In the genomic region with DNA sequence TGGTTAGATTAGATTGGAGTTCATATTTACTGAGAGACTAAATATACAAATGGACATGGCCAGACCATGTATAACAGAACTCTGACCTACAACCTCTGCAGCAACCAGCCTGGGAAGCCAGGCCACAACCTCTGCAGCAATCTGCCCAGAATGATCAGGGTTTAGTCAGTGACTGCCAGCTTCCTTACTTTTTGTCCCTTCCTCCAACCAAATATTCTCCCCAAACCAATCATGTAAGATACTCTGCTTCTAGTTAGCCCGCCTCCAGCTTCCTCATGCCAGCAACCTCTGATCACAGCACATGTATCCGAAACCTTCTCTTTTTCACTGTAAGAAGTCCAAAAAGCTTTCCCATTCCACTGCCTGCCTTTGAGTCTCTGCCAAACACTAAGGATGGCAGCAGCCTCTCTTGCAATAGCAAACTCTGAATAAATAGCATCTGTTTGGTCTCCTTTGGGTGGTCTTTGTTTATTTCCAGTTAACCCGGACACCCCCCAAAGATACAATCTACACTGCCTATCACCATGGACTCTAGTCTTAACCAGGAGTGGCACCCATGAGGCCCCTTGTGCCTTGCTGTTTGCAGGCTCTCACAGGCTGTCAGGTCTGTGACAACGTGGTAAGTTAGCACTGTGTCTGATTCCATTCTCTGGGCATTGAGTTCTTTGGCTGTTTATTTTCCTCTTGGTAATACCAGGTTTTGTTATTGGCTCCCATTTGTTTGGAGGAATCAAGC, we compare ENCODE assay signal across 33 cellular contexts.
DNase-seq lines count a peak whose midpoint lies in the region; ATAC-seq, FAIRE-seq and TF ChIP-seq lines count a peak whose summit lies in the region.
"Had no signal": no experiment of that assay in that cellular context is flagged by ENCODE, and none has a peak within 500 bp of the region (broad histone marks: within the 10 kb centered on the region; RNA-seq: fewer than 3 reads in every experiment).

No MANE protein-coding gene starts in this region.

- no peak overlapping the region for H2AFZ ChIP-seq in HepG2 (ENCODE audit: low read length)

- in situ Hi-C loops in HepG2 (cut with HindIII; ENCODE audit: extremely low pct_ligation_motif_present, low pct_unique_long_range_greater_than_20kb) = no loop called here

- no peak overlapping the region for H3K4me2 ChIP-seq in HepG2 (ENCODE audit: low read depth, low read length)
- H3K4me2 ChIP-seq: A549 had no signal

- TF ChIP-seq POLR2A in HepG2 (IDR thresholded peaks at IDR 0.05; ENCODE audit: insufficient read depth in 1 of 2, low read depth in 2 of 2, low read length in 2 of 2) = no peak

- no peaks in the 10 kb centered on the region for H3K79me2 ChIP-seq in HepG2 (ENCODE audit: insufficient read depth, low read length)

- H3K4me1 ChIP-seq in liver (ENCODE audit: control insufficient read depth in 4 of 4, insufficient read depth in 4 of 4, low read length in 3 of 4) (peaks cover 3 to 38% (median 23%) of the 10 kb centered on the region in 4 donors), HepG2 (ENCODE audit: insufficient read depth, low read length) (no peaks in the 10 kb centered on the region)
- H3K4me1 ChIP-seq: A549, breast epithelium, HAP-1, pancreas, vagina had no signal

- TF ChIP-seq EP300 in HepG2 (IDR thresholded peaks at IDR 0.05; ENCODE audit: low read depth in 2 of 2, low read length in 2 of 2) (no peak), HepG2 (CRISPR knock-in tag; IDR thresholded peaks at IDR 0.05; ENCODE audit: borderline replicate concordance) (no peak)

- DNase-seq in HepG2 (ENCODE audit: low spot score) (no peak), hippocampal formation (lab: John Stamatoyannopoulos, UW) (peak; percentile 5 to 18), pons (ENCODE audit: low spot score) (peak; percentile 39), DMS153 treated with DMSO at 0.1 percent for 48 hours (lab: John Stamatoyannopoulos, UW; ENCODE audit: unreplicated experiment) (no peak)
- no peak for DNase-seq in effector CD4-positive, alpha-beta T cell
- DNase-seq: activated CD4-positive, alpha-beta T cell treated with anti-CD3 and anti-CD28 coated beads, Interleukin-2, amount 50 U/mL, for 1 hour; activated T-cell treated with anti-CD3 and anti-CD28 coated beads, Interleukin-2, amount 50 U/mL, for 4 hours; CD8-positive, alpha-beta T cell; cortex of kidney; islet precursor cell; mucosa of descending colon; NCI-H1092 treated with DMSO at 0.1 percent for 48 hours; NCI-H187; NCI-H2171; NCI-H524 treated with DMSO at 0.1 percent for 48 hours; pancreas; SHP77; stimulated activated CD4-positive, alpha-beta T cell treated with anti-CD3 and anti-CD28 coated beads, Interleukin-4, amount 100 ng/mL, for 4 hours; stimulated activated naive B cell treated with anti-CD40 and anti-IgM and Interleukin-4, amounts not matched to agents 10 μg/mL and 1 μg/mL and 100 μg/mL, for 72 hours; SW 1271; T-helper 9 cell had no signal

- BruUV-seq in HepG2 (replicated peaks; lab: Mats Ljungman, UMichigan) = no TSS peak

- intact Hi-C loops in HepG2 (cut with micrococcal nuclease; ENCODE audit: unreplicated experiment) = no loop called here

- POLR2A ChIA-PET in HepG2 (lab: Yijun Ruan, JAX) = no interaction called here

- H3K9me3 ChIP-seq in liver (ENCODE audit: control insufficient read depth in 4 of 4, low read length in 3 of 4) (no peaks in the 10 kb centered on the region), HepG2 (ENCODE audit: low read length) (no peaks in the 10 kb centered on the region)
- H3K9me3 ChIP-seq: A549, breast epithelium, HAP-1, mucosa of descending colon, pancreas, thoracic aorta, vagina had no signal

- FAIRE-seq in HepG2 (lab: Jason Lieb, UNC) = no peak
- FAIRE-seq: A549, endometrium, K562, pancreas had no signal

- ATAC-seq in HepG2 = no peak
- no peak for ATAC-seq in HG03139 (IDR thresholded peaks at IDR 0.05; ENCODE audit: unreplicated experiment)
- no peak for ATAC-seq in HG03442 (IDR thresholded peaks at IDR 0.05; ENCODE audit: unreplicated experiment)
- ATAC-seq: A549; activated T-cell treated with anti-CD3 and anti-CD28 coated beads, Interleukin-2, amount 50 U/mL, for 4 hours; CD8-positive, alpha-beta T cell; K562; mucosa of descending colon; Panc1; pancreas; sciatic nerve; stimulated activated naive B cell treated with anti-CD40 and anti-IgM and Interleukin-4, amounts not matched to agents 10 μg/mL and 1 μg/mL and 100 μg/mL, for 72 hours had no signal

- no peaks in the 10 kb centered on the region for H4K20me1 ChIP-seq in HepG2 (ENCODE audit: insufficient read depth, low read length)

- TF ChIP-seq CTCF in liver (IDR thresholded peaks at IDR 0.05; ENCODE audit: low read depth, low read length, missing input control) = no peak
- TF ChIP-seq CTCF in HepG2 (CRISPR knock-in tag; IDR thresholded peaks at IDR 0.05) = no peak

- CTCF ChIA-PET in HepG2 (lab: Yijun Ruan, JAX; ENCODE audit: low intra/inter-chr PET ratio, low total read pairs) = no interaction called here

- H3K36me3 ChIP-seq in liver (ENCODE audit: control insufficient read depth in 4 of 4, insufficient read depth in 3 of 4, low read depth in 1 of 4, low read length in 3 of 4) = no peaks in the 10 kb centered on the region
- H3K36me3 ChIP-seq in HepG2 (replicated peaks in 1 of 2; ENCODE audit: control insufficient read depth in 1 of 2, insufficient read depth in 2 of 2, low read length in 2 of 2) = no peaks in the 10 kb centered on the region
- H3K36me3 ChIP-seq: breast epithelium, HAP-1, pancreas, thoracic aorta, vagina had no signal

- no peak overlapping the region for H3K4me3 ChIP-seq in liver (ENCODE audit: low read depth in 1 of 3, low read length in 3 of 3)
- H3K4me3 ChIP-seq in HepG2 (replicated peaks in 1 of 3; ENCODE audit: insufficient read depth in 1 of 3, low read depth in 2 of 3, low read length in 3 of 3) = no peak overlapping the region
- H3K4me3 ChIP-seq: A549, breast epithelium, HAP-1, K562, mucosa of descending colon, pancreas, thoracic aorta, vagina had no signal

- no peaks in the 10 kb centered on the region for H3K27me3 ChIP-seq in liver (ENCODE audit: control insufficient read depth in 4 of 4, insufficient read depth in 4 of 4, low read length in 3 of 4)
- H3K27me3 ChIP-seq in HepG2 (ENCODE audit: control insufficient read depth in 1 of 2, insufficient read depth in 2 of 2, low read length in 2 of 2) = no peaks in the 10 kb centered on the region
- H3K27me3 ChIP-seq: breast epithelium, pancreas, vagina had no signal

- H3K9ac ChIP-seq in liver (ENCODE audit: low read depth in 1 of 2, low read length in 2 of 2) (no peak overlapping the region), HepG2 (ENCODE audit: insufficient read depth, low read depth, low read length) (no peak overlapping the region)

- peak overlapping the region; percentile 29 to 45 for H3K27ac ChIP-seq in liver (ENCODE audit: low read depth in 1 of 2, low read length in 2 of 2)
- no peak overlapping the region for H3K27ac ChIP-seq in HepG2 (ENCODE audit: extremely low read length, insufficient read depth, low read length)
- H3K27ac ChIP-seq: A549, breast epithelium, pancreas, thoracic aorta, vagina had no signal

- 22% methylated on average over 4 of the region's 4 CpGs for WGBS in liver
- WGBS in HepG2 (ENCODE audit: low lambda C conversion rate) = 26% methylated on average over 4 of the region's 4 CpGs

- peak in 1 of 2 donors; percentile 46 for TF ChIP-seq RAD21 in liver (IDR thresholded peaks at IDR 0.05)
- TF ChIP-seq RAD21 in HepG2 (CRISPR knock-in tag; IDR thresholded peaks at IDR 0.05) = no peak

TF ChIP-seq in liver, 16 proteins besides CTCF, POLR2A, EP300 and RAD21 (continues in another document):
- TF ChIP-seq RXRA (IDR thresholded peaks at IDR 0.05) (peak; percentile 32 to 92), YY1 (IDR thresholded peaks at IDR 0.05) (peak; percentile 76), FOXA1 (IDR thresholded peaks at IDR 0.05) (peak; percentile 50), SP1 (IDR thresholded peaks at IDR 0.05) (peak; percentile 70), JUND (IDR thresholded peaks at IDR 0.05) (peak; percentile 17 to 82), NR2F2 (IDR thresholded peaks at IDR 0.05) (peak; percentile 59)
- TF ChIP-seq, protein P1, sequence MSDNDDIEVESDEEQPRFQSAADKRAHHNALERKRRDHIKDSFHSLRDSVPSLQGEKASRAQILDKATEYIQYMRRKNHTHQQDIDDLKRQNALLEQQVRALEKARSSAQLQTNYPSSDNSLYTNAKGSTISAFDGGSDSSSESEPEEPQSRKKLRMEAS (IDR thresholded peaks at IDR 0.05) = peak; percentile 85

TF ChIP-seq in HepG2, 621 proteins besides CTCF, POLR2A, EP300 and RAD21 (continues in another document):
- TF ChIP-seq CC2D1A (CRISPR knock-in tag; IDR thresholded peaks at IDR 0.05) = no peak
- TF ChIP-seq, protein P2, sequence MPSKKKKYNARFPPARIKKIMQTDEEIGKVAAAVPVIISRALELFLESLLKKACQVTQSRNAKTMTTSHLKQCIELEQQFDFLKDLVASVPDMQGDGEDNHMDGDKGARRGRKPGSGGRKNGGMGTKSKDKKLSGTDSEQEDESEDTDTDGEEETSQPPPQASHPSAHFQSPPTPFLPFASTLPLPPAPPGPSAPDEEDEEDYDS (CRISPR knock-in tag; IDR thresholded peaks at IDR 0.05) = no peak
- no peak for TF ChIP-seq NFATC3 (CRISPR knock-in tag; IDR thresholded peaks at IDR 0.05)
- TF ChIP-seq, protein P3, sequence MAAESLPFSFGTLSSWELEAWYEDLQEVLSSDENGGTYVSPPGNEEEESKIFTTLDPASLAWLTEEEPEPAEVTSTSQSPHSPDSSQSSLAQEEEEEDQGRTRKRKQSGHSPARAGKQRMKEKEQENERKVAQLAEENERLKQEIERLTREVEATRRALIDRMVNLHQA (CRISPR knock-in tag; IDR thresholded peaks at IDR 0.05) = no peak
- no peak for TF ChIP-seq ZMAT3 (CRISPR knock-in tag; conservative IDR thresholded peaks at IDR 0.05)
- TF ChIP-seq, protein P4, sequence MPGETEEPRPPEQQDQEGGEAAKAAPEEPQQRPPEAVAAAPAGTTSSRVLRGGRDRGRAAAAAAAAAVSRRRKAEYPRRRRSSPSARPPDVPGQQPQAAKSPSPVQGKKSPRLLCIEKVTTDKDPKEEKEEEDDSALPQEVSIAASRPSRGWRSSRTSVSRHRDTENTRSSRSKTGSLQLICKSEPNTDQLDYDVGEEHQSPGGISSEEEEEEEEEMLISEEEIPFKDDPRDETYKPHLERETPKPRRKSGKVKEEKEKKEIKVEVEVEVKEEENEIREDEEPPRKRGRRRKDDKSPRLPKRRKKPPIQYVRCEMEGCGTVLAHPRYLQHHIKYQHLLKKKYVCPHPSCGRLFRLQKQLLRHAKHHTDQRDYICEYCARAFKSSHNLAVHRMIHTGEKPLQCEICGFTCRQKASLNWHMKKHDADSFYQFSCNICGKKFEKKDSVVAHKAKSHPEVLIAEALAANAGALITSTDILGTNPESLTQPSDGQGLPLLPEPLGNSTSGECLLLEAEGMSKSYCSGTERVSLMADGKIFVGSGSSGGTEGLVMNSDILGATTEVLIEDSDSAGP (CRISPR knock-in tag; IDR thresholded peaks at IDR 0.05; ENCODE audit: borderline replicate concordance) = no peak

Comparison
In these comparisons a context has a peak if more than half of its experiments do, and no peak if none do; other contexts are left out.
1. DNase-seq: peak in hippocampal formation (2 of 2) and pons (single experiment); none in HepG2 (single experiment), DMS153 treated with DMSO at 0.1 percent for 48 hours (single experiment) and effector CD4-positive, alpha-beta T cell (single experiment).